In genomic region chr22:35900483-35901168, GRCh38 we compare ENCODE assay signal across 9 cellular contexts.
A peak's percentile ranks its signal among the peaks of the same experiment; 100 is the strongest.
DNase-seq lines count a peak whose midpoint lies in the region; TF ChIP-seq lines count a peak whose summit lies in the region.
"Had no signal": no experiment of that assay in that cellular context is flagged by ENCODE, and none has a peak within 500 bp of the region (broad histone marks: within the 10 kb centered on the region; RNA-seq: fewer than 3 reads in every experiment).

No MANE protein-coding gene starts in this region.

- DNase-seq in AG08395 (ENCODE audit: low spot score) = peak; percentile 34
- peak; percentile 54 for DNase-seq in GM03348 (ENCODE audit: low spot score)
- DNase-seq in hepatic stellate cell (ENCODE audit: low spot score) = peak; percentile 42
- DNase-seq in NCI-H1092 (lab: John Stamatoyannopoulos, UW) = no peak
- DNase-seq in midbrain (lab: John Stamatoyannopoulos, UW) = no peak
- no peak for DNase-seq in H7
- DNase-seq in NCI-H748 treated with DMSO at 0.1 percent for 48 hours (lab: John Stamatoyannopoulos, UW) = no peak
- DNase-seq: activated CD4-positive, CD25-positive, alpha-beta regulatory T cell treated with anti-CD3 and anti-CD28 coated beads, Interleukin-2, amount 50 U/mL, for 72 hours had no signal

- peak overlapping the region; percentile 21; the same call in 1 of the 2 replicates for H3K27ac ChIP-seq in VCaP

- no peak overlapping the region for H3K4me3 ChIP-seq in H7 (ENCODE audit: insufficient read depth, low read depth, low read length)

- TF ChIP-seq CTCF in VCaP (conservative IDR thresholded peaks at IDR 0.05) = no peak

- no peaks in the 10 kb centered on the region for H3K27me3 ChIP-seq in H7 (ENCODE audit: control insufficient read depth, insufficient read depth, low read length)

- H3K36me3 ChIP-seq in H7 (replicated peaks; ENCODE audit: control insufficient read depth, insufficient read depth, low read length) = no peaks in the 10 kb centered on the region

Comparison
In these comparisons a context has a peak if more than half of its experiments do, and no peak if none do; other contexts are left out.
1. DNase-seq: peak in AG08395 (single experiment), GM03348 (single experiment) and hepatic stellate cell (single experiment); none in NCI-H1092 (single experiment), midbrain (single experiment), H7 (single experiment) and NCI-H748 treated with DMSO at 0.1 percent for 48 hours (single experiment).